18 cellular contexts compared by ENCODE assay signal in the genomic region with DNA sequence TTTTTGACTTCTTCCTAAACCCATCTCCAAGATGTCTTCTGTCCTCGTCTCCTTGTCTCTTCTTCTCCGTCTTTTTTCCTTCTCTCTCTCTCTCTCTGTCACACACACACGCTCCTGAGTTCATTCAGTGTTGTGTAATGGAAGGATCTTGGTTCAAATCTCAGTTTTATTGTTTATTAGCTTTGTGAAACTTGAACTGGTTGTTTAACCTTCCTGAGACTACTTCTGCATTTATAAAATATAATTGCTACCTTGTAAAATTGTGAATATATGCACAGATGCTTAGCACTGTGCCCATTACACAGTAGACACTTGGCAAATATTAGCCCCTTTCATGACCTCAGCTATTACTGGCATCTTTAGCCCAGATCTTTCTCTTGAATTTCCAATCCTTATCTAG. TPM values are rescaled to one million over a fixed set of nuclear protein-coding genes. Genes with fewer than 3 reads are reported as not detected.
DNase-seq lines count a peak whose midpoint lies in the region; ATAC-seq and TF ChIP-seq lines count a peak whose summit lies in the region.
"Had no signal": no experiment of that assay in that cellular context is flagged by ENCODE, and none has a peak within 500 bp of the region (broad histone marks: within the 10 kb centered on the region; RNA-seq: fewer than 3 reads in every experiment).

No MANE protein-coding gene starts in this region.

- intact Hi-C loops in activated CD4-positive, alpha-beta T cell treated with anti-CD3 and anti-CD28 coated beads, Interleukin-2, amount 10 ng/mL, durations not matched to agents 24 days and 14 days (cut with micrococcal nuclease): loop anchor here (5.0 kb wide), 3 partner anchors 167 to 1327 kb away; partner anchors contain the start of genes BRIX1, NIPBL and RAD1

- no peak overlapping the region for H3K4me3 ChIP-seq in CD8-positive, alpha-beta memory T cell (ENCODE audit: low read length)
- H3K4me3 ChIP-seq in upper lobe of left lung (no peak overlapping the region), neuronal stem cell (ENCODE audit: low read length in 2 of 2) (no peak overlapping the region)
- H3K4me3 ChIP-seq: ascending aorta, lung, PC-9, transverse colon had no signal

- peaks cover 20% of the 10 kb centered on the region for H3K4me1 ChIP-seq in CD8-positive, alpha-beta memory T cell (ENCODE audit: insufficient read depth, low read length)
- H3K4me1 ChIP-seq in upper lobe of left lung (peaks cover 19 to 25% (median 22%) of the 10 kb centered on the region in 4 donors), neuronal stem cell (ENCODE audit: control insufficient read depth in 2 of 2, insufficient read depth in 1 of 2, low read depth in 1 of 2, low read length in 2 of 2) (peaks cover 1 to 10% of the 10 kb centered on the region in 2 donors)

- no peak overlapping the region for H2AFZ ChIP-seq in neuronal stem cell (ENCODE audit: low read length)
- H2AFZ ChIP-seq: PC-9 had no signal

- H3K4me3 Mint-ChIP-seq in activated CD4-positive, alpha-beta T cell treated with anti-CD3 and anti-CD28 coated beads, Interleukin-2, amount 10 ng/mL, durations not matched to agents 24 days and 14 days: peak overlapping the region; percentile 87
- H3K4me3 Mint-ChIP-seq in CD8-positive, alpha-beta memory T cell: peak overlapping the region; percentile 61 to 95 (median 91)
- peak overlapping the region; percentile 84 for H3K4me3 Mint-ChIP-seq in activated naive CD8-positive, alpha-beta T cell treated with anti-CD3 and anti-CD28 coated beads, Interleukin-2, amount 50 U/mL, for 24 hours
- peak overlapping the region; percentile 86 for H3K4me3 Mint-ChIP-seq in natural killer cell treated with Interleukin-12 subunit alpha and Interleukin-12 subunit beta and Interleukin-15 and Interleukin-18, amount 100 ng/mL, for 72 hours

- H2BK15ac ChIP-seq in neuronal stem cell (ENCODE audit: low read length): no peak overlapping the region

- H3K27me3 ChIP-seq in CD8-positive, alpha-beta memory T cell (ENCODE audit: insufficient read depth, low read length, poor library complexity, severe bottlenecking): no peaks in the 10 kb centered on the region
- no peaks in the 10 kb centered on the region for H3K27me3 ChIP-seq in upper lobe of left lung
- H3K27me3 ChIP-seq in neuronal stem cell (ENCODE audit: control insufficient read depth in 3 of 3, insufficient read depth in 3 of 3, low read depth in 1 of 3, low read length in 3 of 3): no peaks in the 10 kb centered on the region
- H3K27me3 ChIP-seq: ascending aorta, transverse colon had no signal

- no peak for ATAC-seq in activated naive CD8-positive, alpha-beta T cell treated with anti-CD3 and anti-CD28 coated beads, Interleukin-2, amount 50 U/mL, for 24 hours
- no peak for ATAC-seq in natural killer cell treated with Interleukin-12 subunit alpha and Interleukin-12 subunit beta and Interleukin-15 and Interleukin-18, amount 100 ng/mL, for 72 hours
- ATAC-seq in upper lobe of left lung (ENCODE audit: low FRiP score in 2 of 2): no peak

- H3K27ac Mint-ChIP-seq in activated CD4-positive, alpha-beta T cell treated with anti-CD3 and anti-CD28 coated beads, Interleukin-2, amount 10 ng/mL, durations not matched to agents 24 days and 14 days: no peak overlapping the region
- peak overlapping the region in 7 of 8 donors; percentile 32 to 85 (median 56) for H3K27ac Mint-ChIP-seq in CD8-positive, alpha-beta memory T cell
- H3K27ac Mint-ChIP-seq in activated naive CD8-positive, alpha-beta T cell treated with anti-CD3 and anti-CD28 coated beads, Interleukin-2, amount 50 U/mL, for 24 hours: no peak overlapping the region
- H3K27ac Mint-ChIP-seq in natural killer cell treated with Interleukin-12 subunit alpha and Interleukin-12 subunit beta and Interleukin-15 and Interleukin-18, amount 100 ng/mL, for 72 hours: peak overlapping the region; percentile 87 to 94

- no peak overlapping the region for H3K23ac ChIP-seq in neuronal stem cell (ENCODE audit: low read depth, low read length, poor library complexity)

- no peak for TF ChIP-seq EP300 in upper lobe of left lung (IDR thresholded peaks at IDR 0.05)

- POLR2A ChIA-PET in CD8-positive, alpha-beta memory T cell (lab: Charles Lee): no interaction called here

- H3K4ac ChIP-seq in neuronal stem cell (ENCODE audit: low read length): no peak overlapping the region

- H3K27ac ChIP-seq in CD8-positive, alpha-beta memory T cell (ENCODE audit: low read depth, low read length): no peak overlapping the region
- H3K27ac ChIP-seq in upper lobe of left lung: no peak overlapping the region
- H3K27ac ChIP-seq in neuronal stem cell (replicated peaks; ENCODE audit: low read length): no peak overlapping the region
- H3K27ac ChIP-seq: ascending aorta, PC-9, transverse colon had no signal

- no peaks in the 10 kb centered on the region for H3K79me1 ChIP-seq in neuronal stem cell (ENCODE audit: low read depth, low read length)

- CTCF ChIA-PET in CD8-positive, alpha-beta memory T cell (lab: Charles Lee): no interaction called here

- no peak overlapping the region for H4K91ac ChIP-seq in neuronal stem cell (ENCODE audit: low read depth, low read length, poor library complexity)

- H3K9me3 ChIP-seq in CD8-positive, alpha-beta memory T cell (ENCODE audit: low read length): no peaks in the 10 kb centered on the region
- no peaks in the 10 kb centered on the region for H3K9me3 ChIP-seq in upper lobe of left lung
- H3K9me3 ChIP-seq in neuronal stem cell (replicated peaks in 1 of 2; ENCODE audit: control insufficient read depth in 2 of 2, insufficient read depth in 1 of 2, low read depth in 1 of 2, low read length in 2 of 2): peaks cover 5 to 12% of the 10 kb centered on the region in 2 donors
- H3K9me3 ChIP-seq: ascending aorta, transverse colon had no signal

- H2BK12ac ChIP-seq in neuronal stem cell (ENCODE audit: low read length): no peak overlapping the region

- no peak for TF ChIP-seq CTCF in upper lobe of left lung (IDR thresholded peaks at IDR 0.05)

- no peaks in the 10 kb centered on the region for H3K36me3 Mint-ChIP-seq in activated CD4-positive, alpha-beta T cell treated with anti-CD3 and anti-CD28 coated beads, Interleukin-2, amount 10 ng/mL, durations not matched to agents 24 days and 14 days (ENCODE audit: low read depth)
- peaks cover 0 to 7% (median 0%) of the 10 kb centered on the region in 3 donors for H3K36me3 Mint-ChIP-seq in CD8-positive, alpha-beta memory T cell
- H3K36me3 Mint-ChIP-seq in activated naive CD8-positive, alpha-beta T cell treated with anti-CD3 and anti-CD28 coated beads, Interleukin-2, amount 50 U/mL, for 24 hours (ENCODE audit: low read depth): peaks cover 2% of the 10 kb centered on the region
- no peaks in the 10 kb centered on the region for H3K36me3 Mint-ChIP-seq in natural killer cell treated with Interleukin-12 subunit alpha and Interleukin-12 subunit beta and Interleukin-15 and Interleukin-18, amount 100 ng/mL, for 72 hours

- 76 to 83% methylated on average over 3 of the region's 3 CpGs for whole genome bisulfite sequencing in upper lobe of left lung, 2 donors
- WGBS in neuronal stem cell (ENCODE audit: extremely low coverage in 2 of 2, insufficient read length in 2 of 2, insufficient replicate concordance in 1 of 2), 2 donors: no CpG with 5 or more reads among the region's 3 CpGs

- H2BK120ac ChIP-seq in neuronal stem cell (ENCODE audit: low read depth, low read length): no peak overlapping the region

- no peak overlapping the region for H3K18ac ChIP-seq in neuronal stem cell (ENCODE audit: low read length)

- no peaks in the 10 kb centered on the region for H3K36me3 ChIP-seq in CD8-positive, alpha-beta memory T cell (ENCODE audit: insufficient read depth, low read length)
- H3K36me3 ChIP-seq in upper lobe of left lung: no peaks in the 10 kb centered on the region
- no peaks in the 10 kb centered on the region for H3K36me3 ChIP-seq in neuronal stem cell (replicated peaks in 1 of 2; ENCODE audit: control insufficient read depth in 2 of 2, insufficient read depth in 2 of 2, low read length in 2 of 2)
- H3K36me3 ChIP-seq: ascending aorta, transverse colon had no signal

- H3K4me1 Mint-ChIP-seq in activated CD4-positive, alpha-beta T cell treated with anti-CD3 and anti-CD28 coated beads, Interleukin-2, amount 10 ng/mL, durations not matched to agents 24 days and 14 days: peaks cover 23% of the 10 kb centered on the region
- peaks cover 33 to 39% (median 38%) of the 10 kb centered on the region in 3 donors for H3K4me1 Mint-ChIP-seq in CD8-positive, alpha-beta memory T cell
- H3K4me1 Mint-ChIP-seq in activated naive CD8-positive, alpha-beta T cell treated with anti-CD3 and anti-CD28 coated beads, Interleukin-2, amount 50 U/mL, for 24 hours: peaks cover 38% of the 10 kb centered on the region
- H3K4me1 Mint-ChIP-seq in natural killer cell treated with Interleukin-12 subunit alpha and Interleukin-12 subunit beta and Interleukin-15 and Interleukin-18, amount 100 ng/mL, for 72 hours (ENCODE audit: low read depth in 2 of 2): peaks cover 19 to 35% of the 10 kb centered on the region in 2 donors

- no peaks in the 10 kb centered on the region for H3K9me3 Mint-ChIP-seq in activated CD4-positive, alpha-beta T cell treated with anti-CD3 and anti-CD28 coated beads, Interleukin-2, amount 10 ng/mL, durations not matched to agents 24 days and 14 days
- H3K9me3 Mint-ChIP-seq in CD8-positive, alpha-beta memory T cell: no peaks in the 10 kb centered on the region
- peaks cover 8% of the 10 kb centered on the region for H3K9me3 Mint-ChIP-seq in activated naive CD8-positive, alpha-beta T cell treated with anti-CD3 and anti-CD28 coated beads, Interleukin-2, amount 50 U/mL, for 24 hours
- no peaks in the 10 kb centered on the region for H3K9me3 Mint-ChIP-seq in natural killer cell treated with Interleukin-12 subunit alpha and Interleukin-12 subunit beta and Interleukin-15 and Interleukin-18, amount 100 ng/mL, for 72 hours

- no peak for DNase-seq in activated CD4-positive, alpha-beta T cell treated with anti-CD3 and anti-CD28 coated beads, Interleukin-2, amount 10 ng/mL, durations not matched to agents 24 days and 14 days
- no peak for DNase-seq in activated CD4-positive, alpha-beta T cell treated with anti-CD3 and anti-CD28 coated beads for 1 hour
- DNase-seq in CD8-positive, alpha-beta memory T cell: no peak
- no peak for DNase-seq in activated naive CD8-positive, alpha-beta T cell treated with anti-CD3 and anti-CD28 coated beads, Interleukin-2, amount 50 U/mL, for 24 hours
- no peak for DNase-seq in natural killer cell treated with Interleukin-12 subunit alpha and Interleukin-12 subunit beta and Interleukin-15 and Interleukin-18, amount 100 ng/mL, for 72 hours (ENCODE audit: low spot score)
- no peak for DNase-seq in upper lobe of left lung
- DNase-seq in neuronal stem cell (ENCODE audit: low spot score): no peak
- DNase-seq in DMS53 treated with DMSO at 0.1 percent for 48 hours (lab: John Stamatoyannopoulos, UW; ENCODE audit: unreplicated experiment): no peak
- DNase-seq: DMS79 treated with DMSO at 0.1 percent for 48 hours, head of caudate nucleus, NCI-H1436, NCI-H2171, NCI-H82, retina, transverse colon had no signal

- H3K14ac ChIP-seq in neuronal stem cell (ENCODE audit: low read length): no peak overlapping the region

- no peak for TF ChIP-seq POLR2A in upper lobe of left lung (IDR thresholded peaks at IDR 0.05)

- H4K8ac ChIP-seq in neuronal stem cell (ENCODE audit: low read depth, low read length): no peak overlapping the region

- H2AK5ac ChIP-seq in neuronal stem cell (ENCODE audit: low read depth, low read length): no peak overlapping the region

- peaks cover 18% of the 10 kb centered on the region for H3K27me3 Mint-ChIP-seq in activated CD4-positive, alpha-beta T cell treated with anti-CD3 and anti-CD28 coated beads, Interleukin-2, amount 10 ng/mL, durations not matched to agents 24 days and 14 days
- H3K27me3 Mint-ChIP-seq in CD8-positive, alpha-beta memory T cell: peaks cover 0 to 1% of the 10 kb centered on the region in 2 donors
- no peaks in the 10 kb centered on the region for H3K27me3 Mint-ChIP-seq in activated naive CD8-positive, alpha-beta T cell treated with anti-CD3 and anti-CD28 coated beads, Interleukin-2, amount 50 U/mL, for 24 hours
- peaks cover 4 to 9% of the 10 kb centered on the region in 2 donors for H3K27me3 Mint-ChIP-seq in natural killer cell treated with Interleukin-12 subunit alpha and Interleukin-12 subunit beta and Interleukin-15 and Interleukin-18, amount 100 ng/mL, for 72 hours

- H3K4me2 ChIP-seq in neuronal stem cell (ENCODE audit: insufficient read depth, low read length, poor library complexity, severe bottlenecking): no peak overlapping the region
- H3K4me2 ChIP-seq: PC-9 had no signal

- no peak overlapping the region for H3K9ac ChIP-seq in neuronal stem cell (ENCODE audit: low read depth, low read length, poor library complexity)

- no peak overlapping the region for H2BK5ac ChIP-seq in neuronal stem cell (ENCODE audit: low read length)

RNA-seq across cellular contexts. Expression of gene NADK2, which starts 2.4 kb away (rescaled TPM):
- 23.0 and 25.8 TPM in 2 replicates for total RNA-seq in activated CD4-positive, alpha-beta T cell treated with anti-CD3 and anti-CD28 coated beads, Interleukin-2, amount 10 ng/mL, durations not matched to agents 24 days and 14 days
- 10 to 100 TPM; 22.7 to 24.3 TPM for total RNA-seq in CD8-positive, alpha-beta memory T cell
- 7.9 TPM for polyA plus RNA-seq in CD8-positive, alpha-beta memory T cell
- total RNA-seq in natural killer cell treated with Interleukin-12 subunit alpha and Interleukin-12 subunit beta and Interleukin-15 and Interleukin-18, amount 100 ng/mL, for 72 hours: 10 to 100 TPM; 13.1 to 19.6 TPM
- total RNA-seq in upper lobe of left lung: 10 to 100 TPM; 12.6 to 39.6 (median 19.9) TPM
- 16.5 TPM for polyA plus RNA-seq in neuronal stem cell (2013, experiment 1 of 2)
- polyA plus RNA-seq in neuronal stem cell (2013, experiment 2 of 2): 17.1 TPM

RNA-seq across cellular contexts. Expression of gene RANBP3L, which starts 57.6 kb away (rescaled TPM):
- not detected in 2 replicates for total RNA-seq in activated CD4-positive, alpha-beta T cell treated with anti-CD3 and anti-CD28 coated beads, Interleukin-2, amount 10 ng/mL, durations not matched to agents 24 days and 14 days
- not detected for total RNA-seq in CD8-positive, alpha-beta memory T cell
- polyA plus RNA-seq in CD8-positive, alpha-beta memory T cell: not detected
- not detected for total RNA-seq in natural killer cell treated with Interleukin-12 subunit alpha and Interleukin-12 subunit beta and Interleukin-15 and Interleukin-18, amount 100 ng/mL, for 72 hours
- 1 to 10 TPM; 1.1 to 4.6 (median 2.8) TPM for total RNA-seq in upper lobe of left lung
- not detected for polyA plus RNA-seq in neuronal stem cell (2013, experiment 1 of 2)
- polyA plus RNA-seq in neuronal stem cell (2013, experiment 2 of 2): not detected
- total RNA-seq: ascending aorta, PC-9 had no signal

Comparison
In these comparisons a context has a peak if more than half of its experiments do, and no peak if none do; other contexts are left out.
1. H3K27ac Mint-ChIP-seq: peak in CD8-positive, alpha-beta memory T cell (7 of 8) and natural killer cell treated with Interleukin-12 subunit alpha and Interleukin-12 subunit beta and Interleukin-15 and Interleukin-18, amount 100 ng/mL, for 72 hours (2 of 2); none in activated CD4-positive, alpha-beta T cell treated with anti-CD3 and anti-CD28 coated beads, Interleukin-2, amount 10 ng/mL, durations not matched to agents 24 days and 14 days (single experiment) and activated naive CD8-positive, alpha-beta T cell treated with anti-CD3 and anti-CD28 coated beads, Interleukin-2, amount 50 U/mL, for 24 hours (single experiment).
2. Peak in every context shown above with its lines, with median percentiles within 50 percentile points of each other: H3K4me3 Mint-ChIP-seq.